28 cellular contexts compared by ENCODE assay signal in the genomic region with DNA sequence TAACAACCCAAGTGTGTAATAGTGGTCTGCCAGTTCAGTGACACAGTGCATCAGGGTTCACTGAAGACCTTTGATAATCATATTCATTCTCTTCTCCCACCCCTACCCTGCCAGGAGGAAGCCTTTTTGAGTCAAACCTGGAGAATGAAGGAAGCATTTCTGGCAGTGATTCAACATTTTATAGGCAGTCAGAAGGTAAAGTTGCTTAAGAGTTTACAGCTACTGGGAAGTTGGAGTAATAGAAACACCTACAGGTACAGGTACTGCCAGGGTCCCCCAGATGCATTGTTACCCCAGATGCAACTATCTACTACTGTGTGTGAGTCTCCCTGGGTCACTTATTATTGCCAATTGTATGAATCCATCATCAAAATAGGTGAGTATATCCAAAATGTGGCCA.
"Had no signal": no experiment of that assay in that cellular context is flagged by ENCODE, and none has a peak within 500 bp of the region (broad histone marks: within the 10 kb centered on the region; RNA-seq: fewer than 3 reads in every experiment).

No MANE protein-coding gene starts in this region.

- H3K9me3 ChIP-seq: left ventricle myocardium inferior, neutrophil, suprapubic skin, thoracic aorta, tibial artery, upper lobe of right lung had no signal

- ATAC-seq: heart right ventricle; natural killer cell; right cardiac atrium; sciatic nerve; stimulated activated naive B cell treated with anti-CD40 and anti-IgM and Interleukin-4, amounts not matched to agents 10 μg/mL and 1 μg/mL and 100 μg/mL, for 72 hours; upper lobe of right lung had no signal

- H3K36me3 Mint-ChIP-seq: natural killer cell, neural progenitor cell had no signal

- H3K4me1 Mint-ChIP-seq: memory B cell; naive B cell; natural killer cell; nephron progenitor cell; neural progenitor cell; stimulated activated naive B cell treated with anti-CD40 and anti-IgM and Interleukin-4, amounts not matched to agents 10 μg/mL and 1 μg/mL and 100 μg/mL, for 72 hours had no signal

- H3K4me3 ChIP-seq: heart right ventricle, hepatocyte, left ventricle myocardium inferior, lung, neural progenitor cell, skin epidermis, suprapubic skin, thoracic aorta, tibial artery, upper lobe of right lung had no signal

- H3K27me3 Mint-ChIP-seq: progenitor cell of endocrine pancreas had no signal

- H3K27ac Mint-ChIP-seq: memory B cell; naive B cell; natural killer cell; nephron progenitor cell; neural progenitor cell; progenitor cell of endocrine pancreas; stimulated activated naive B cell treated with anti-CD40 and anti-IgM and Interleukin-4, amounts not matched to agents 10 μg/mL and 1 μg/mL and 100 μg/mL, for 72 hours; stimulated activated naive CD8-positive, alpha-beta T cell treated with anti-CD3 and anti-CD28 coated beads, Interleukin-15, Interleukin-2, amounts not matched to agents 100 ng/mL and 50 ng/mL, for 24 hours had no signal

- H3K36me3 ChIP-seq: heart right ventricle, left ventricle myocardium inferior, neural progenitor cell, neutrophil, suprapubic skin, thoracic aorta, upper lobe of right lung had no signal

- DNase-seq: heart right ventricle; islet precursor cell; left ventricle myocardium inferior; midbrain; naive B cell; natural killer cell; nephron progenitor cell; occipital lobe; retina; right cardiac atrium; stimulated activated CD4-positive, alpha-beta T cell treated with anti-CD3 and anti-CD28 coated beads, Interleukin-12 subunit alpha, Interleukin-12 subunit beta, amount 100 ng/mL, for 4 hours; stimulated activated CD4-positive, alpha-beta T cell treated with anti-CD3 and anti-CD28 coated beads, Interleukin-15, amount 100 ng/mL, for 24 hours; stimulated activated CD4-positive, alpha-beta T cell treated with anti-CD3 and anti-CD28 coated beads, Interleukin-2, amount 100 ng/mL, for 24 hours; stimulated activated CD4-positive, alpha-beta T cell treated with anti-CD3 and anti-CD28 coated beads, Interleukin-4, amount 100 ng/mL, for 1 hour; stimulated activated naive B cell treated with anti-CD40 and anti-IgM and Interleukin-4, amounts not matched to agents 10 μg/mL and 1 μg/mL and 100 μg/mL, for 72 hours; tibial artery; upper lobe of right lung had no signal

- H3K27ac ChIP-seq: heart right ventricle, hepatocyte, left ventricle myocardium inferior, neural progenitor cell, neutrophil, skin epidermis, suprapubic skin, thoracic aorta, tibial artery, upper lobe of right lung had no signal

- H3K4me1 ChIP-seq: heart right ventricle, left ventricle myocardium inferior, neural progenitor cell, suprapubic skin, tibial artery, upper lobe of right lung had no signal

- H3K27me3 ChIP-seq: heart right ventricle, hepatocyte, neural progenitor cell, neutrophil, suprapubic skin, tibial artery, upper lobe of right lung had no signal

- H3K4me3 Mint-ChIP-seq: memory B cell; naive B cell; natural killer cell; nephron progenitor cell; neural progenitor cell; stimulated activated naive B cell treated with anti-CD40 and anti-IgM and Interleukin-4, amounts not matched to agents 10 μg/mL and 1 μg/mL and 100 μg/mL, for 72 hours; stimulated activated naive CD8-positive, alpha-beta T cell treated with anti-CD3 and anti-CD28 coated beads, Interleukin-15, Interleukin-2, amounts not matched to agents 100 ng/mL and 50 ng/mL, for 24 hours had no signal
